In genomic region chr12:6742833-6743232, GRCh38 we compare ENCODE assay signal across 1 cellular context.
TF ChIP-seq lines count a peak whose summit lies in the region.

No MANE protein-coding gene starts in this region.

TF ChIP-seq in GM12878, 131 proteins besides CTCF, POLR2A, EP300 and RAD21:
- TF ChIP-seq PML (IDR thresholded peaks at IDR 0.05; ENCODE audit: low read length) (no peak), MAX (IDR thresholded peaks at IDR 0.05; ENCODE audit: low read depth, low read length) (no peak), ZBTB11 (CRISPR knock-in tag; IDR thresholded peaks at IDR 0.05) (no peak), RELB (IDR thresholded peaks at IDR 0.05; ENCODE audit: low read depth) (no peak), CEBPZ (IDR thresholded peaks at IDR 0.05; ENCODE audit: low read depth, low read length) (no peak), EGR1 (IDR thresholded peaks at IDR 0.05; ENCODE audit: borderline replicate concordance in 1 of 2, low read depth in 2 of 2, low read length in 2 of 2) (no peak), ZBTB33 (IDR thresholded peaks at IDR 0.05) (no peak), RBBP5 (conservative IDR thresholded peaks at IDR 0.05) (no peak), SIN3A (IDR thresholded peaks at IDR 0.05; ENCODE audit: low read depth, low read length) (no peak), ZNF274 (IDR thresholded peaks at IDR 0.05; ENCODE audit: insufficient read depth, insufficient read length) (no peak), FOXK2 (IDR thresholded peaks at IDR 0.05) (no peak), CBX3 (IDR thresholded peaks at IDR 0.05; ENCODE audit: borderline replicate concordance, low read depth) (no peak), REST (IDR thresholded peaks at IDR 0.05; ENCODE audit: low read depth, low read length) (no peak), ZBTB4 (CRISPR knock-in tag; IDR thresholded peaks at IDR 0.05) (no peak), SMAD1 (IDR thresholded peaks at IDR 0.05; ENCODE audit: low read depth, partially characterized antibody) (no peak), SRF (IDR thresholded peaks at IDR 0.05; ENCODE audit: low read depth in 2 of 2, low read length in 2 of 2) (no peak)
